ENCODE assay signal across 19 cellular contexts in the genomic region with DNA sequence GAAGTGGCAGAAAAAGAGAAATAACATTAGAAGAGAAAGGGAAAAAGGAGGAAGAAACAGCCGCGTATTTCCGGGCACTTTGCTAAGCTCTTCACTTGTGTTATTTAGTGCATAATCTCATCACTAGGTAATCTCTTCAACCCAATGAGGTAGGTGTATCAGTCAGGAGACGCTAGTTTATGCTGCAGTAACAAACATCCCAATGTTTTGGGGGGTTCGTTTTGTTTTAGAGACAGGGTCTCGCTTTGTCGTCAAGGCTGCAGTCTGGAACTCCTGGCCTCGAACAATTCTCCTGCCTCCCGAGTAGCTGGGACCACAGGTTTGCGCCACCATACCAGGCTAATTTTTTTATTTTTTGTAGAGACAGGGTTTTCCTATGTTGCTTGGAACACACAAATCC.
DNase-seq lines count a peak whose midpoint lies in the region; ATAC-seq and TF ChIP-seq lines count a peak whose summit lies in the region.
"Had no signal": no experiment of that assay in that cellular context is flagged by ENCODE, and none has a peak within 500 bp of the region (broad histone marks: within the 10 kb centered on the region; RNA-seq: fewer than 3 reads in every experiment).

No MANE protein-coding gene starts in this region.

- no peak overlapping the region for H3K4me3 Mint-ChIP-seq in CD8-positive, alpha-beta T cell
- no peak overlapping the region for H3K4me3 Mint-ChIP-seq in T-helper 17 cell
- peak overlapping the region in 1 of 10 donors; percentile 2 for H3K4me3 Mint-ChIP-seq in naive thymus-derived CD4-positive, alpha-beta T cell
- no peak overlapping the region for H3K4me3 Mint-ChIP-seq in type B pancreatic cell

- no peak for DNase-seq in CD8-positive, alpha-beta T cell
- DNase-seq in T-helper 17 cell, result no peak
- no peak for DNase-seq in naive thymus-derived CD4-positive, alpha-beta T cell
- no peak for DNase-seq in type B pancreatic cell (ENCODE audit: extremely low spot score, unreplicated experiment)
- DNase-seq in stimulated activated CD4-positive, alpha-beta T cell treated with anti-CD3 and anti-CD28 coated beads, Interleukin-1b, Interleukin-23, amount 100 ng/mL, for 48 hours, result no peak
- DNase-seq: EL; GM23248; NCI-H1436; NCI-H2029; NCI-H2171 treated with DMSO at 0.1 percent for 48 hours; NCI-H446 treated with DMSO at 0.1 percent for 48 hours; NK-92 treated with Interleukin-12 subunit alpha and Interleukin-12 subunit beta, amount 100 ng/mL, for 24 hours; SHP77 treated with DMSO at 0.1 percent for 48 hours had no signal

- H3K27me3 Mint-ChIP-seq in CD8-positive, alpha-beta T cell (ENCODE audit: low read depth), result no peaks in the 10 kb centered on the region
- H3K27me3 Mint-ChIP-seq in T-helper 17 cell (no peaks in the 10 kb centered on the region), type B pancreatic cell (no peaks in the 10 kb centered on the region)
- no peaks in the 10 kb centered on the region for H3K27me3 Mint-ChIP-seq in naive thymus-derived CD4-positive, alpha-beta T cell

- H3K9me3 ChIP-seq in CD8-positive, alpha-beta T cell (ENCODE audit: low read length), result no peaks in the 10 kb centered on the region
- H3K9me3 ChIP-seq in T-helper 17 cell (ENCODE audit: control insufficient read depth, low read length, poor library complexity, severe bottlenecking), result no peaks in the 10 kb centered on the region
- H3K9me3 ChIP-seq in naive thymus-derived CD4-positive, alpha-beta T cell (ENCODE audit: control insufficient read depth in 2 of 3, low read length in 3 of 3), result no peaks in the 10 kb centered on the region
- H3K9me3 ChIP-seq: BLaER1 had no signal

- no peaks in the 10 kb centered on the region for H3K9me3 Mint-ChIP-seq in CD8-positive, alpha-beta T cell
- peaks cover 0 to 2% (median 0%) of the 10 kb centered on the region in 11 donors for H3K9me3 Mint-ChIP-seq in naive thymus-derived CD4-positive, alpha-beta T cell
- H3K9me3 Mint-ChIP-seq in type B pancreatic cell, result no peaks in the 10 kb centered on the region

- CTCF ChIA-PET in CD8-positive, alpha-beta T cell (lab: Charles Lee), result interaction anchor here (1.1 to 26.6 kb wide), 3 partner anchors 10 to 59 kb away, joined by 3 to 537 read pairs (median 5); a partner anchor contains a TSS
- CTCF ChIA-PET in naive thymus-derived CD4-positive, alpha-beta T cell (lab: Charles Lee), result interaction anchor here (0.9 to 1.2 kb wide), 3 partner anchors 35 to 76 kb away, joined by 3 to 4 read pairs (median 4); no protein-coding TSS in a partner anchor

- H3K36me3 Mint-ChIP-seq in CD8-positive, alpha-beta T cell, result no peaks in the 10 kb centered on the region
- H3K36me3 Mint-ChIP-seq in T-helper 17 cell (ENCODE audit: low read depth), result peaks cover 3% of the 10 kb centered on the region
- H3K36me3 Mint-ChIP-seq in naive thymus-derived CD4-positive, alpha-beta T cell, result no peaks in the 10 kb centered on the region
- no peaks in the 10 kb centered on the region for H3K36me3 Mint-ChIP-seq in type B pancreatic cell

- no peak overlapping the region for H3K27ac ChIP-seq in CD8-positive, alpha-beta T cell (ENCODE audit: low read depth, low read length)
- H3K27ac ChIP-seq in naive thymus-derived CD4-positive, alpha-beta T cell (ENCODE audit: low read depth, low read length), result no peak overlapping the region
- H3K27ac ChIP-seq: BLaER1, GM23248, KMS-11 had no signal

- ATAC-seq in CD8-positive, alpha-beta T cell, result no peak
- ATAC-seq in T-helper 17 cell (no peak), HG03342 (IDR thresholded peaks at IDR 0.05; ENCODE audit: unreplicated experiment) (no peak), HG03039 (IDR thresholded peaks at IDR 0.05; ENCODE audit: unreplicated experiment) (no peak)
- no peak for ATAC-seq in naive thymus-derived CD4-positive, alpha-beta T cell
- ATAC-seq: HCT116, SK-N-SH treated with all-trans-retinoic acid at 6 μM for 48 hours had no signal

- peak overlapping the region; percentile 15 for H3K27ac Mint-ChIP-seq in CD8-positive, alpha-beta T cell
- H3K27ac Mint-ChIP-seq in T-helper 17 cell (peak overlapping the region; percentile 100), type B pancreatic cell (peak overlapping the region; percentile 61)
- peak overlapping the region in 8 of 9 donors; percentile 39 to 80 (median 68) for H3K27ac Mint-ChIP-seq in naive thymus-derived CD4-positive, alpha-beta T cell

- no peaks in the 10 kb centered on the region for H3K36me3 ChIP-seq in CD8-positive, alpha-beta T cell (ENCODE audit: insufficient read depth, low read length)
- no peaks in the 10 kb centered on the region for H3K36me3 ChIP-seq in naive thymus-derived CD4-positive, alpha-beta T cell (ENCODE audit: control insufficient read depth in 2 of 3, insufficient read depth in 3 of 3, low read length in 3 of 3)
- H3K36me3 ChIP-seq: BLaER1 had no signal

- H3K4me3 ChIP-seq in CD8-positive, alpha-beta T cell (ENCODE audit: low read depth, low read length), result no peak overlapping the region
- no peak overlapping the region for H3K4me3 ChIP-seq in naive thymus-derived CD4-positive, alpha-beta T cell (ENCODE audit: low read length)
- H3K4me3 ChIP-seq: BLaER1, GM23248 had no signal

- TF ChIP-seq CTCF in CD8-positive, alpha-beta T cell (IDR thresholded peaks at IDR 0.05), result no peak
- no peak for TF ChIP-seq CTCF in type B pancreatic cell (conservative IDR thresholded peaks at IDR 0.05)

- H3K4me1 ChIP-seq in CD8-positive, alpha-beta T cell (ENCODE audit: insufficient read depth, low read length), result peaks cover 60% of the 10 kb centered on the region
- H3K4me1 ChIP-seq in naive thymus-derived CD4-positive, alpha-beta T cell (ENCODE audit: control insufficient read depth in 2 of 2, insufficient read depth in 2 of 2, low read length in 2 of 2), result peaks cover 47 to 54% of the 10 kb centered on the region in 2 donors

- POLR2A ChIA-PET in CD8-positive, alpha-beta T cell (lab: Charles Lee), result interaction anchor here (16.9 to 28.3 kb wide), 2 partner anchors 31 to 58 kb away, joined by 245 to 828 read pairs; a partner anchor contains a TSS
- POLR2A ChIA-PET in naive thymus-derived CD4-positive, alpha-beta T cell (lab: Charles Lee), result interaction anchor here (0.6 to 43.2 kb wide), 5 partner anchors 9 to 413 kb away, joined by 3 to 1899 read pairs (median 130); a partner anchor contains a TSS

- H3K27me3 ChIP-seq in CD8-positive, alpha-beta T cell (ENCODE audit: insufficient read depth, low read length), result no peaks in the 10 kb centered on the region
- no peaks in the 10 kb centered on the region for H3K27me3 ChIP-seq in naive thymus-derived CD4-positive, alpha-beta T cell (ENCODE audit: control insufficient read depth in 2 of 2, insufficient read depth in 2 of 2, low read length in 2 of 2)
- H3K27me3 ChIP-seq: BLaER1 had no signal

- intact Hi-C loops in CD8-positive, alpha-beta T cell (cut with DNase I, micrococcal nuclease), result no loop called here
- intact Hi-C loops in naive thymus-derived CD4-positive, alpha-beta T cell (cut with micrococcal nuclease), result no loop called here

- peaks cover 79% of the 10 kb centered on the region for H3K4me1 Mint-ChIP-seq in CD8-positive, alpha-beta T cell (ENCODE audit: low read depth)
- H3K4me1 Mint-ChIP-seq in T-helper 17 cell (peaks cover 49% of the 10 kb centered on the region), type B pancreatic cell (ENCODE audit: unreplicated experiment) (peaks cover 38% of the 10 kb centered on the region)
- peaks cover 48 to 90% (median 69%) of the 10 kb centered on the region in 7 donors for H3K4me1 Mint-ChIP-seq in naive thymus-derived CD4-positive, alpha-beta T cell

Comparison
In these comparisons a context has a peak if more than half of its experiments do, and no peak if none do; other contexts are left out.
1. H3K27ac Mint-ChIP-seq: peak in every context shown above with its lines; median percentile 100 in T-helper 17 cell; 68 in naive thymus-derived CD4-positive, alpha-beta T cell; 61 in type B pancreatic cell; 15 in CD8-positive, alpha-beta T cell.